In genomic region chr21:39452207-39452964, GRCh38 we compare ENCODE assay signal across 10 cellular contexts. TPM values are rescaled to one million over a fixed set of nuclear protein-coding genes. Genes with fewer than 3 reads are reported as not detected.
DNase-seq lines count a peak whose midpoint lies in the region; ATAC-seq, FAIRE-seq and TF ChIP-seq lines count a peak whose summit lies in the region.
"Had no signal": no experiment of that assay in that cellular context is flagged by ENCODE, and none has a peak within 500 bp of the region (broad histone marks: within the 10 kb centered on the region; RNA-seq: fewer than 3 reads in every experiment).

No MANE protein-coding gene starts in this region.

- CTCF ChIA-PET in CD4-positive, alpha-beta memory T cell (lab: Charles Lee; ENCODE audit: partially characterized antibody): no interaction called here

- FAIRE-seq in pancreas (lab: Jason Lieb, UNC): no peak

- DNase-seq in DMS53 treated with DMSO at 0.1 percent for 48 hours (lab: John Stamatoyannopoulos, UW; ENCODE audit: unreplicated experiment): peak; percentile 10
- DNase-seq in amniotic epithelial cell (ENCODE audit: low read depth): peak; percentile 9
- DNase-seq in foreskin melanocyte: peak; percentile 41
- DNase-seq in pancreas: no peak
- no peak for DNase-seq in activated gamma-delta T cell (lab: John Stamatoyannopoulos, UW)
- no peak for DNase-seq in DMS153 (lab: John Stamatoyannopoulos, UW)
- DNase-seq in CD4-positive, alpha-beta memory T cell: no peak
- DNase-seq in DMS 273 (lab: John Stamatoyannopoulos, UW; ENCODE audit: unreplicated experiment): no peak
- DNase-seq: NCI-H187 had no signal

- TF ChIP-seq CTCF in pancreas (IDR thresholded peaks at IDR 0.05): no peak

- WGBS in pancreas, 2 donors: 53 to 60% methylated on average over 10 of the region's 10 CpGs

- H3K27me3 Mint-ChIP-seq in CD4-positive, alpha-beta memory T cell: peaks cover 4 to 12% of the 10 kb centered on the region in 2 donors
- H3K27me3 Mint-ChIP-seq: activated naive CD4-positive, alpha-beta T cell treated with anti-CD3 and anti-CD28 coated beads, Interleukin-2, amount 50 U/mL, for 24 hours had no signal

- H3K27ac Mint-ChIP-seq in CD4-positive, alpha-beta memory T cell: peak overlapping the region in 1 of 7 donors; percentile 3
- H3K27ac Mint-ChIP-seq: activated naive CD4-positive, alpha-beta T cell treated with anti-CD3 and anti-CD28 coated beads, Interleukin-2, amount 50 U/mL, for 24 hours had no signal

- H3K36me3 Mint-ChIP-seq in CD4-positive, alpha-beta memory T cell: no peaks in the 10 kb centered on the region
- H3K36me3 Mint-ChIP-seq: activated naive CD4-positive, alpha-beta T cell treated with anti-CD3 and anti-CD28 coated beads, Interleukin-2, amount 50 U/mL, for 24 hours had no signal

- ATAC-seq in pancreas: peak in 3 of 4 donors; percentile 14 to 42 (median 37)

- POLR2A ChIA-PET in CD4-positive, alpha-beta memory T cell (lab: Charles Lee; ENCODE audit: partially characterized antibody): no interaction called here

- H3K4me3 Mint-ChIP-seq in CD4-positive, alpha-beta memory T cell: no peak overlapping the region
- H3K4me3 Mint-ChIP-seq: activated naive CD4-positive, alpha-beta T cell treated with anti-CD3 and anti-CD28 coated beads, Interleukin-2, amount 50 U/mL, for 24 hours had no signal

- H3K4me1 ChIP-seq in pancreas: peaks cover 0 to 5% (median 0%) of the 10 kb centered on the region in 3 donors
- H3K4me1 ChIP-seq in CD4-positive, alpha-beta memory T cell (ENCODE audit: insufficient read depth, low read length): no peaks in the 10 kb centered on the region

- H3K4me1 Mint-ChIP-seq in CD4-positive, alpha-beta memory T cell: peaks cover 0 to 1% (median 0%) of the 10 kb centered on the region in 4 donors
- H3K4me1 Mint-ChIP-seq: activated naive CD4-positive, alpha-beta T cell treated with anti-CD3 and anti-CD28 coated beads, Interleukin-2, amount 50 U/mL, for 24 hours had no signal

- intact Hi-C loops in pancreas (cut with DNase I): no loop called here
- intact Hi-C loops in CD4-positive, alpha-beta memory T cell (cut with micrococcal nuclease): no loop called here

- no peaks in the 10 kb centered on the region for H3K9me3 ChIP-seq in pancreas
- H3K9me3 ChIP-seq in CD4-positive, alpha-beta memory T cell (ENCODE audit: control insufficient read depth in 1 of 2, low read length in 2 of 2): no peaks in the 10 kb centered on the region

- H3K9me3 Mint-ChIP-seq in CD4-positive, alpha-beta memory T cell: no peaks in the 10 kb centered on the region
- H3K9me3 Mint-ChIP-seq: activated naive CD4-positive, alpha-beta T cell treated with anti-CD3 and anti-CD28 coated beads, Interleukin-2, amount 50 U/mL, for 24 hours had no signal

- H3K27ac ChIP-seq in pancreas: peak overlapping the region in 3 of 4 donors; percentile 55 to 79 (median 73)
- no peak overlapping the region for H3K27ac ChIP-seq in CD4-positive, alpha-beta memory T cell (ENCODE audit: low read depth, low read length)

- H3K27me3 ChIP-seq in pancreas: no peaks in the 10 kb centered on the region
- peaks cover 3% of the 10 kb centered on the region for H3K27me3 ChIP-seq in CD4-positive, alpha-beta memory T cell (ENCODE audit: insufficient read depth, low read length)

- no peaks in the 10 kb centered on the region for H3K36me3 ChIP-seq in pancreas
- H3K36me3 ChIP-seq in CD4-positive, alpha-beta memory T cell (ENCODE audit: insufficient read depth, low read length): no peaks in the 10 kb centered on the region

- peak overlapping the region in 3 of 4 donors; percentile 7 to 37 (median 34) for H3K4me3 ChIP-seq in pancreas
- no peak overlapping the region for H3K4me3 ChIP-seq in CD4-positive, alpha-beta memory T cell (ENCODE audit: low read length in 2 of 2)

RNA-seq across cellular contexts. Expression of gene SH3BGR, which starts 0.6 kb away (rescaled TPM):
- 1 to 10 TPM; 1.4 to 4.5 (median 3.5) TPM for total RNA-seq in pancreas
- 1 to 10 TPM; 6.8 to 7.3 TPM for polyA plus RNA-seq in pancreas
- 1 to 10 TPM in 1 of 2 experiments, under 1 TPM in 1; 0.58 to 2.4 TPM for total RNA-seq in CD4-positive, alpha-beta memory T cell
- 1 to 10 TPM; 1.4 to 2.5 TPM for polyA plus RNA-seq in CD4-positive, alpha-beta memory T cell

RNA-seq across cellular contexts. Expression of gene LCA5L, which starts 6.8 kb away (rescaled TPM):
- total RNA-seq in pancreas: 1 to 10 TPM; 1.1 to 1.8 (median 1.3) TPM
- polyA plus RNA-seq in pancreas: 1 to 10 TPM in 1 of 2 donors, under 1 TPM in 1; 0.72 to 1.7 TPM
- not detected for total RNA-seq in CD4-positive, alpha-beta memory T cell
- polyA plus RNA-seq in CD4-positive, alpha-beta memory T cell: not detected

Comparison
In these comparisons a context has a peak if more than half of its experiments do, and no peak if none do; other contexts are left out.
1. DNase-seq: peak in DMS53 treated with DMSO at 0.1 percent for 48 hours (single experiment), amniotic epithelial cell (single experiment) and foreskin melanocyte (single experiment); none in pancreas (0 of 6), activated gamma-delta T cell (single experiment), DMS153 (single experiment), CD4-positive, alpha-beta memory T cell (0 of 5) and DMS 273 (single experiment).
2. H3K4me3 ChIP-seq: peak in pancreas (3 of 4); none in CD4-positive, alpha-beta memory T cell (0 of 2).